1 cellular context compared by ENCODE assay signal in the genomic region with DNA sequence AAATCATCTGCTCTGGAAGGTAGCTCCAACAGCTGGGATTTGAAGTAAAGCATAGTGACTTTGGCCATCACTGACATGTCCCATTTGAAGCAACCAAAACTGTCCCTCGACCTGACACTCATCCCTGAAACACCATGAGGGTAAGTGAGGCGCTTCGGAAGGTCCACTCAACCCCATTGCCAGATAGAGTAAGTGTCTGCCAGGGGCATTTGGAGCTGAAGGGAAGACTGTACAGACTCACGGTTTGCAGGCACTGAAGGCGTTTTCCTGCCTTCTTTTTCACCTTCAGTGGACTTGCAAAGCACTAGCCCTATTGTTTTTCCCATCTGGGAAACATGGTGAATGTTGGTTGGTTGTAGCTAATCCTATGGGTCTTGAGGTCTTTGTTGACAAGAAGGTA.
TF ChIP-seq lines count a peak whose summit lies in the region.

No MANE protein-coding gene starts in this region.

TF ChIP-seq in WTC11, 78 proteins besides CTCF, POLR2A, EP300 and RAD21 (continued from another document):
- TF ChIP-seq, protein P1, sequence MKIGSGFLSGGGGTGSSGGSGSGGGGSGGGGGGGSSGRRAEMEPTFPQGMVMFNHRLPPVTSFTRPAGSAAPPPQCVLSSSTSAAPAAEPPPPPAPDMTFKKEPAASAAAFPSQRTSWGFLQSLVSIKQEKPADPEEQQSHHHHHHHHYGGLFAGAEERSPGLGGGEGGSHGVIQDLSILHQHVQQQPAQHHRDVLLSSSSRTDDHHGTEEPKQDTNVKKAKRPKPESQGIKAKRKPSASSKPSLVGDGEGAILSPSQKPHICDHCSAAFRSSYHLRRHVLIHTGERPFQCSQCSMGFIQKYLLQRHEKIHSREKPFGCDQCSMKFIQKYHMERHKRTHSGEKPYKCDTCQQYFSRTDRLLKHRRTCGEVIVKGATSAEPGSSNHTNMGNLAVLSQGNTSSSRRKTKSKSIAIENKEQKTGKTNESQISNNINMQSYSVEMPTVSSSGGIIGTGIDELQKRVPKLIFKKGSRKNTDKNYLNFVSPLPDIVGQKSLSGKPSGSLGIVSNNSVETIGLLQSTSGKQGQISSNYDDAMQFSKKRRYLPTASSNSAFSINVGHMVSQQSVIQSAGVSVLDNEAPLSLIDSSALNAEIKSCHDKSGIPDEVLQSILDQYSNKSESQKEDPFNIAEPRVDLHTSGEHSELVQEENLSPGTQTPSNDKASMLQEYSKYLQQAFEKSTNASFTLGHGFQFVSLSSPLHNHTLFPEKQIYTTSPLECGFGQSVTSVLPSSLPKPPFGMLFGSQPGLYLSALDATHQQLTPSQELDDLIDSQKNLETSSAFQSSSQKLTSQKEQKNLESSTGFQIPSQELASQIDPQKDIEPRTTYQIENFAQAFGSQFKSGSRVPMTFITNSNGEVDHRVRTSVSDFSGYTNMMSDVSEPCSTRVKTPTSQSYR (CRISPR knock-in tag; IDR thresholded peaks at IDR 0.05) = no peak
- TF ChIP-seq, protein P2, sequence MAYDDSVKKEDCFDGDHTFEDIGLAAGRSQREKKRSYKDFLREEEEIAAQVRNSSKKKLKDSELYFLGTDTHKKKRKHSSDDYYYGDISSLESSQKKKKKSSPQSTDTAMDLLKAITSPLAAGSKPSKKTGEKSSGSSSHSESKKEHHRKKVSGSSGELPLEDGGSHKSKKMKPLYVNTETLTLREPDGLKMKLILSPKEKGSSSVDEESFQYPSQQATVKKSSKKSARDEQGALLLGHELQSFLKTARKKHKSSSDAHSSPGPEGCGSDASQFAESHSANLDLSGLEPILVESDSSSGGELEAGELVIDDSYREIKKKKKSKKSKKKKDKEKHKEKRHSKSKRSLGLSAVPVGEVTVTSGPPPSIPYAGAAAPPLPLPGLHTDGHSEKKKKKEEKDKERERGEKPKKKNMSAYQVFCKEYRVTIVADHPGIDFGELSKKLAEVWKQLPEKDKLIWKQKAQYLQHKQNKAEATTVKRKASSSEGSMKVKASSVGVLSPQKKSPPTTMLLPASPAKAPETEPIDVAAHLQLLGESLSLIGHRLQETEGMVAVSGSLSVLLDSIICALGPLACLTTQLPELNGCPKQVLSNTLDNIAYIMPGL (CRISPR knock-in tag; IDR thresholded peaks at IDR 0.05) = no peak
